In genomic region chr12:39616251-39616650, GRCh38 we compare ENCODE assay signal across 19 cellular contexts. TPM values are rescaled to one million over a fixed set of nuclear protein-coding genes. Genes with fewer than 3 reads are reported as not detected.
DNase-seq lines count a peak whose midpoint lies in the region; ATAC-seq and TF ChIP-seq lines count a peak whose summit lies in the region.
"Had no signal": no experiment of that assay in that cellular context is flagged by ENCODE, and none has a peak within 500 bp of the region (broad histone marks: within the 10 kb centered on the region; RNA-seq: fewer than 3 reads in every experiment).

No MANE protein-coding gene starts in this region.

- no peak overlapping the region for H2AFZ ChIP-seq in SK-N-SH (ENCODE audit: low read depth)
- H2AFZ ChIP-seq in SU-DHL-6 (ENCODE audit: low read depth, low read length, severe bottlenecking), result no peak overlapping the region
- H2AFZ ChIP-seq: hepatocyte had no signal

- POLR2A ChIA-PET in SK-N-SH (lab: Yijun Ruan, JAX), result interaction anchor here (0.7 kb wide), 1 partner anchor 172 kb away, joined by 4 read pairs; no protein-coding TSS in a partner anchor

- H4K20me1 ChIP-seq in SK-N-SH (ENCODE audit: insufficient read depth) (no peaks in the 10 kb centered on the region), SU-DHL-6 (ENCODE audit: low read depth, low read length) (no peaks in the 10 kb centered on the region)

- TF ChIP-seq CTCF in SK-N-SH (IDR thresholded peaks at IDR 0.05) (no peak), SU-DHL-6 (IDR thresholded peaks at IDR 0.05; ENCODE audit: insufficient read depth, low read length, poor library complexity, severe bottlenecking) (no peak)

- H3K36me3 ChIP-seq in SK-N-SH (replicated peaks in 1 of 2; ENCODE audit: control insufficient read depth in 1 of 2, insufficient read depth in 2 of 2, low read length in 1 of 2), result no peaks in the 10 kb centered on the region
- peaks cover 4% of the 10 kb centered on the region for H3K36me3 ChIP-seq in CD4-positive, CD25-positive, alpha-beta regulatory T cell (ENCODE audit: control insufficient read depth, insufficient read depth, low read length)
- no peaks in the 10 kb centered on the region for H3K36me3 ChIP-seq in SU-DHL-6 (ENCODE audit: low read length)
- H3K36me3 ChIP-seq: adrenal gland, colonic mucosa, esophagus muscularis mucosa, sigmoid colon had no signal

- ATAC-seq in SK-N-SH treated with all-trans-retinoic acid at 6 μM for 48 hours (no peak), memory B cell (ENCODE audit: low read depth) (no peak), HG03439 (IDR thresholded peaks at IDR 0.05; ENCODE audit: unreplicated experiment) (no peak)
- no peak for ATAC-seq in CD4-positive, CD25-positive, alpha-beta regulatory T cell (ENCODE audit: low read depth in 2 of 2)
- ATAC-seq: A549 had no signal

- peak overlapping the region; percentile 79 to 94 (median 88) for H3K4me3 Mint-ChIP-seq in CD4-positive, CD25-positive, alpha-beta regulatory T cell
- peak overlapping the region; percentile 27 for H3K4me3 Mint-ChIP-seq in memory B cell
- H3K4me3 Mint-ChIP-seq: nephron had no signal

- H3K9me3 ChIP-seq in SK-N-SH (no peaks in the 10 kb centered on the region), SU-DHL-6 (ENCODE audit: insufficient read depth, low read length) (no peaks in the 10 kb centered on the region)
- no peaks in the 10 kb centered on the region for H3K9me3 ChIP-seq in CD4-positive, CD25-positive, alpha-beta regulatory T cell (ENCODE audit: control insufficient read depth in 2 of 2, low read length in 2 of 2)
- H3K9me3 ChIP-seq: A549, adrenal gland, colonic mucosa, esophagus muscularis mucosa, sigmoid colon had no signal

- no peaks in the 10 kb centered on the region for H3K27me3 Mint-ChIP-seq in CD4-positive, CD25-positive, alpha-beta regulatory T cell
- no peaks in the 10 kb centered on the region for H3K27me3 Mint-ChIP-seq in memory B cell

- H3K27ac Mint-ChIP-seq in CD4-positive, CD25-positive, alpha-beta regulatory T cell, result peak overlapping the region; percentile 58 to 97 (median 79)
- peak overlapping the region; percentile 29 for H3K27ac Mint-ChIP-seq in memory B cell
- H3K27ac Mint-ChIP-seq: nephron had no signal

- H3K4me1 Mint-ChIP-seq in CD4-positive, CD25-positive, alpha-beta regulatory T cell, result peaks cover 14 to 42% (median 31%) of the 10 kb centered on the region in 4 donors
- peaks cover 18% of the 10 kb centered on the region for H3K4me1 Mint-ChIP-seq in memory B cell
- H3K4me1 Mint-ChIP-seq: nephron had no signal

- H3F3A ChIP-seq in SK-N-SH (replicated peaks; ENCODE audit: insufficient read depth) (peaks cover 13% of the 10 kb centered on the region), SU-DHL-6 (ENCODE audit: insufficient read depth) (peaks cover 23% of the 10 kb centered on the region)

- H3K27me3 ChIP-seq in SK-N-SH (ENCODE audit: insufficient read depth) (no peaks in the 10 kb centered on the region), SU-DHL-6 (ENCODE audit: low read length) (no peaks in the 10 kb centered on the region)
- H3K27me3 ChIP-seq in CD4-positive, CD25-positive, alpha-beta regulatory T cell (ENCODE audit: control insufficient read depth, insufficient read depth, low read length), result no peaks in the 10 kb centered on the region
- H3K27me3 ChIP-seq: adrenal gland, colonic mucosa, esophagus muscularis mucosa, hepatocyte, sigmoid colon had no signal

- no peak for DNase-seq in SK-N-SH
- no peak for DNase-seq in CD4-positive, CD25-positive, alpha-beta regulatory T cell
- no peak for DNase-seq in memory B cell (ENCODE audit: low spot score in 2 of 2)
- no peak for DNase-seq in NCI-H2196 (lab: John Stamatoyannopoulos, UW; ENCODE audit: unreplicated experiment)
- DNase-seq in Kasumi-1 (lab: John Stamatoyannopoulos, UW), result no peak
- DNase-seq: activated CD4-positive, alpha-beta T cell treated with anti-CD3 and anti-CD28 coated beads for 4 hours; adrenal gland; colonic mucosa; DMS79; NCI-H1048; NCI-H226; sigmoid colon had no signal

- H3K4me2 ChIP-seq in SK-N-SH (no peak overlapping the region), SU-DHL-6 (ENCODE audit: low read depth, low read length, poor library complexity, severe bottlenecking) (peak overlapping the region; percentile 1)
- H3K4me2 ChIP-seq: A549, hepatocyte had no signal

- CTCF ChIA-PET in SK-N-SH (lab: Yijun Ruan, JAX), result interaction anchor here (0.8 to 1.2 kb wide), 3 partner anchors 8 to 376 kb away, joined by 3 to 4 read pairs (median 3); no protein-coding TSS in a partner anchor

- peaks cover 11% of the 10 kb centered on the region for H3K36me3 Mint-ChIP-seq in CD4-positive, CD25-positive, alpha-beta regulatory T cell
- H3K36me3 Mint-ChIP-seq in memory B cell, result no peaks in the 10 kb centered on the region

- H3K9ac ChIP-seq in SK-N-SH, result no peak overlapping the region
- no peak overlapping the region for H3K9ac ChIP-seq in SU-DHL-6 (ENCODE audit: low read length)

- peak overlapping the region in 1 of 2 experiments; percentile 92; a peak in 2 of 4 replicates for H3K27ac ChIP-seq in SK-N-SH (ENCODE audit: low read depth in 2 of 2, low read length in 1 of 2)
- peak overlapping the region; percentile 30 for H3K27ac ChIP-seq in CD4-positive, CD25-positive, alpha-beta regulatory T cell (ENCODE audit: insufficient read depth, low read length, poor library complexity, severe bottlenecking)
- H3K27ac ChIP-seq in SU-DHL-6 (ENCODE audit: low read depth, low read length), result no peak overlapping the region
- H3K27ac ChIP-seq: A549, adrenal gland, colonic mucosa, esophagus muscularis mucosa, hepatocyte, sigmoid colon had no signal

- H3K79me2 ChIP-seq in SK-N-SH (ENCODE audit: insufficient read depth) (no peaks in the 10 kb centered on the region), SU-DHL-6 (ENCODE audit: insufficient read depth, low read length) (no peaks in the 10 kb centered on the region)
- H3K79me2 ChIP-seq: hepatocyte had no signal

- 14% methylated on average over 1 of the region's 1 CpG for WGBS in SK-N-SH (ENCODE audit: low lambda C conversion rate)

- H3K9me3 Mint-ChIP-seq in CD4-positive, CD25-positive, alpha-beta regulatory T cell, result peaks cover 0 to 2% (median 0%) of the 10 kb centered on the region in 7 donors
- no peaks in the 10 kb centered on the region for H3K9me3 Mint-ChIP-seq in memory B cell
- H3K9me3 Mint-ChIP-seq: nephron had no signal

- H3K9me2 ChIP-seq in SK-N-SH (no peaks in the 10 kb centered on the region), SU-DHL-6 (replicated peaks; ENCODE audit: insufficient read depth, low read length) (no peaks in the 10 kb centered on the region)

- TF ChIP-seq EP300 in SK-N-SH (IDR thresholded peaks at IDR 0.05; ENCODE audit: borderline replicate concordance in 1 of 2, low read depth in 1 of 2, low read length in 1 of 2), result no peak

- no peaks in the 10 kb centered on the region; a peak in 2 of 4 replicates for H3K4me1 ChIP-seq in SK-N-SH (ENCODE audit: control insufficient read depth in 1 of 2, insufficient read depth in 2 of 2, low read depth in 1 of 2, low read length in 1 of 2)
- H3K4me1 ChIP-seq in CD4-positive, CD25-positive, alpha-beta regulatory T cell (ENCODE audit: control insufficient read depth, insufficient read depth, low read length, poor library complexity, severe bottlenecking), result peaks cover 50% of the 10 kb centered on the region
- H3K4me1 ChIP-seq: A549, colonic mucosa had no signal

- H3K4me3 ChIP-seq in SK-N-SH (ENCODE audit: low read depth in 2 of 2, low read length in 1 of 2) (peak overlapping the region in 1 of 2 experiments; percentile 39; a peak in 2 of 4 replicates), SU-DHL-6 (ENCODE audit: insufficient read depth, low read length, poor library complexity, severe bottlenecking) (no peak overlapping the region)
- H3K4me3 ChIP-seq in CD4-positive, CD25-positive, alpha-beta regulatory T cell (ENCODE audit: low read depth, low read length), result peak overlapping the region; percentile 99
- H3K4me3 ChIP-seq: A549, adrenal gland, colonic mucosa, esophagus muscularis mucosa, hepatocyte, sigmoid colon had no signal

- TF ChIP-seq RAD21 in SK-N-SH (IDR thresholded peaks at IDR 0.05; ENCODE audit: low read length), result no peak

TF ChIP-seq in SK-N-SH, 30 proteins besides CTCF, POLR2A, EP300 and RAD21:
- TF ChIP-seq YY1 (IDR thresholded peaks at IDR 0.05; ENCODE audit: low read depth) (no peak), MXI1 (IDR thresholded peaks at IDR 0.05; ENCODE audit: low read depth, low read length) (peak; percentile 9; the same call in 1 of the 2 replicates)

TF ChIP-seq in SK-N-SH treated with all-trans-retinoic acid at 6 μM for 48 hours, 23 proteins besides CTCF, POLR2A, EP300 and RAD21 (continues in another document):
- TF ChIP-seq BACH2 (CRISPR knock-in tag; IDR thresholded peaks at IDR 0.05; ENCODE audit: borderline replicate concordance) (no peak), CSDC2 (CRISPR knock-in tag; IDR thresholded peaks at IDR 0.05) (no peak), ARNTL (CRISPR knock-in tag; IDR thresholded peaks at IDR 0.05; ENCODE audit: borderline replicate concordance, low read depth) (no peak), SNAI2 (CRISPR knock-in tag; IDR thresholded peaks at IDR 0.05) (no peak), ZFP3 (CRISPR knock-in tag; IDR thresholded peaks at IDR 0.05) (no peak), CSRNP3 (CRISPR knock-in tag; IDR thresholded peaks at IDR 0.05) (no peak), TCF4 (CRISPR knock-in tag; IDR thresholded peaks at IDR 0.05; ENCODE audit: borderline replicate concordance) (no peak), RARB (CRISPR knock-in tag; IDR thresholded peaks at IDR 0.05) (no peak), ZC3H10 (CRISPR knock-in tag; IDR thresholded peaks at IDR 0.05) (no peak), ZFP30 (CRISPR knock-in tag; IDR thresholded peaks at IDR 0.05) (no peak)

RNA-seq across cellular contexts. Expression of gene ABCD2, which starts 3.4 kb away (rescaled TPM):
- 0.02 and 0.10 TPM in 2 replicates for polyA plus RNA-seq in SK-N-SH (2012; rRNA removed)
- polyA plus RNA-seq in SK-N-SH (2012; cell fraction: cytosol; rRNA removed), result 0.13 and 0.22 TPM in 2 replicates
- 0.02 and 0.04 TPM in 2 replicates for polyA plus RNA-seq in SK-N-SH (2012; cell fraction: nucleus; rRNA removed)
- total RNA-seq in CD4-positive, CD25-positive, alpha-beta regulatory T cell, result 8.8 TPM
- 10 to 100 TPM in 1 of 4 donors, 1 to 10 TPM in 3; 6.4 to 11.9 (median 7.9) TPM for polyA plus RNA-seq in CD4-positive, CD25-positive, alpha-beta regulatory T cell
